Comparison of ENCODE assay signal across 9 cellular contexts in the genomic region with DNA sequence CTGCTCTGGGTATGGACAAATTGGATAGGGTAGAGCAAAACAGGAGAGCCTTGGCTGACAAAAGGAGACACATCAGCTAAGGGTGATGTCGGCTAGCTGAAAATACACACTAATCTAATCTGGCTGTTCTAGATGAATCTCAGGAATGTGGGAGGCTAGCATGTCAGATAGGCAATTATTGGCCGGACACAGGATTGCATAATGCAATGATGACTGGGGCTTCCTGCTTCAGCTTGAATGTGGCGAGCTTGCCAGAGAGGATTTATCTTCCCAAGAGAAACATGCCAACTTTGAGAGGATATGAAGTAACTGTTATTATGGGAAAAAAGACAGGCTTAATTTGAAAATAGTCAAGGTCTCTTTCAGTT.
DNase-seq lines count a peak whose midpoint lies in the region; ATAC-seq and TF ChIP-seq lines count a peak whose summit lies in the region.
"Had no signal": no experiment of that assay in that cellular context is flagged by ENCODE, and none has a peak within 500 bp of the region (broad histone marks: within the 10 kb centered on the region; RNA-seq: fewer than 3 reads in every experiment).

No MANE protein-coding gene starts in this region.

- H3K4me2 ChIP-seq in PC-3 (ENCODE audit: low read length), result peak overlapping the region; percentile 43

- no peaks in the 10 kb centered on the region for H3F3A ChIP-seq in PC-3 (ENCODE audit: low read length, unreplicated experiment)

- no peaks in the 10 kb centered on the region for H3K36me3 Mint-ChIP-seq in nephron (ENCODE audit: low read depth)
- no peaks in the 10 kb centered on the region for H3K36me3 Mint-ChIP-seq in activated T-helper 2 cell treated with anti-CD3 and anti-CD28 coated beads, Interferon-gamma antibody, Interleukin-2, Interleukin-4, amounts not matched to agents 10 μg/mL and 5 μg/mL and 100 μg/mL, durations not matched to agents 14 hours and 24 hours and 36 hours (ENCODE audit: low read depth)

- H3K4me3 ChIP-seq in PC-3 (ENCODE audit: low read length), result no peak overlapping the region
- no peak overlapping the region for H3K4me3 ChIP-seq in esophagus (ENCODE audit: low read depth in 1 of 2, low read length in 2 of 2)

- no peaks in the 10 kb centered on the region for H3K9me2 ChIP-seq in PC-3 (replicated peaks; ENCODE audit: low read length)

- no peaks in the 10 kb centered on the region for H4K20me1 ChIP-seq in PC-3 (ENCODE audit: low read length)

- H3K9me3 Mint-ChIP-seq in nephron, result peaks cover 2% of the 10 kb centered on the region
- no peaks in the 10 kb centered on the region for H3K9me3 Mint-ChIP-seq in activated T-helper 2 cell treated with anti-CD3 and anti-CD28 coated beads, Interferon-gamma antibody, Interleukin-2, Interleukin-4, amounts not matched to agents 10 μg/mL and 5 μg/mL and 100 μg/mL, durations not matched to agents 14 hours and 24 hours and 36 hours

- peaks cover 32% of the 10 kb centered on the region for H3K4me1 Mint-ChIP-seq in nephron
- H3K4me1 Mint-ChIP-seq in activated T-helper 2 cell treated with anti-CD3 and anti-CD28 coated beads, Interferon-gamma antibody, Interleukin-2, Interleukin-4, amounts not matched to agents 10 μg/mL and 5 μg/mL and 100 μg/mL, durations not matched to agents 14 hours and 24 hours and 36 hours (ENCODE audit: low read depth), result peaks cover 4% of the 10 kb centered on the region

- H3K36me3 ChIP-seq in PC-3 (ENCODE audit: low read depth, low read length), result no peaks in the 10 kb centered on the region
- no peaks in the 10 kb centered on the region for H3K36me3 ChIP-seq in esophagus (ENCODE audit: control insufficient read depth in 2 of 2, insufficient read depth in 2 of 2, low read length in 1 of 2)

- H3K27ac Mint-ChIP-seq in nephron, result peak overlapping the region; percentile 84 to 95 (median 92)
- H3K27ac Mint-ChIP-seq in activated T-helper 2 cell treated with anti-CD3 and anti-CD28 coated beads, Interferon-gamma antibody, Interleukin-2, Interleukin-4, amounts not matched to agents 10 μg/mL and 5 μg/mL and 100 μg/mL, durations not matched to agents 14 hours and 24 hours and 36 hours, result no peak overlapping the region

- POLR2A ChIA-PET in PC-3 (lab: Charles Lee; ENCODE audit: unreplicated experiment), result no interaction called here

- intact Hi-C loops in PC-3 (cut with micrococcal nuclease), result no loop called here
- intact Hi-C loops in activated T-helper 2 cell treated with anti-CD3 and anti-CD28 coated beads, Interferon-gamma antibody, Interleukin-2, Interleukin-4, amounts not matched to agents 10 μg/mL and 5 μg/mL and 100 μg/mL, durations not matched to agents 14 hours and 24 hours and 36 hours (cut with micrococcal nuclease), result no loop called here

- peak overlapping the region; percentile 22; the same call in 1 of the 2 replicates for H2AFZ ChIP-seq in PC-3 (ENCODE audit: low read length)

- H3K9me3 ChIP-seq in PC-3 (ENCODE audit: low read length), result no peaks in the 10 kb centered on the region
- no peaks in the 10 kb centered on the region for H3K9me3 ChIP-seq in esophagus (ENCODE audit: control insufficient read depth in 2 of 2, insufficient read depth in 1 of 2, low read depth in 1 of 2, low read length in 1 of 2)

- H3K4me1 ChIP-seq in PC-3 (ENCODE audit: insufficient read depth, low read length) (peaks cover 29% of the 10 kb centered on the region), esophagus (ENCODE audit: control insufficient read depth in 2 of 2, insufficient read depth in 2 of 2, low read length in 1 of 2) (no peaks in the 10 kb centered on the region)

- no peak overlapping the region for H3K4me3 Mint-ChIP-seq in nephron
- no peak overlapping the region for H3K4me3 Mint-ChIP-seq in activated T-helper 2 cell treated with anti-CD3 and anti-CD28 coated beads, Interferon-gamma antibody, Interleukin-2, Interleukin-4, amounts not matched to agents 10 μg/mL and 5 μg/mL and 100 μg/mL, durations not matched to agents 14 hours and 24 hours and 36 hours (ENCODE audit: low read depth)

- peaks cover 4% of the 10 kb centered on the region for H3K27me3 Mint-ChIP-seq in nephron (ENCODE audit: low read depth)
- peaks cover 17% of the 10 kb centered on the region for H3K27me3 Mint-ChIP-seq in activated T-helper 2 cell treated with anti-CD3 and anti-CD28 coated beads, Interferon-gamma antibody, Interleukin-2, Interleukin-4, amounts not matched to agents 10 μg/mL and 5 μg/mL and 100 μg/mL, durations not matched to agents 14 hours and 24 hours and 36 hours (ENCODE audit: low read depth)

- H3K79me2 ChIP-seq in PC-3 (ENCODE audit: low read length), result no peaks in the 10 kb centered on the region

- DNase-seq in AG09319 (ENCODE audit: extremely low read depth, low read depth) (peak; percentile 94), PC-3 (peak; percentile 91), NCI-H2196 treated with DMSO at 0.1 percent for 48 hours (lab: John Stamatoyannopoulos, UW; ENCODE audit: unreplicated experiment) (no peak)
- DNase-seq in activated T-helper 2 cell treated with anti-CD3 and anti-CD28 coated beads, Interferon-gamma antibody, Interleukin-2, Interleukin-4, amounts not matched to agents 10 μg/mL and 5 μg/mL and 100 μg/mL, durations not matched to agents 14 hours and 24 hours and 36 hours (ENCODE audit: low spot score), result no peak
- DNase-seq: DND-41 had no signal

- no peaks in the 10 kb centered on the region for H3K27me3 ChIP-seq in PC-3 (ENCODE audit: low read length)
- H3K27me3 ChIP-seq in esophagus (ENCODE audit: control insufficient read depth in 1 of 2, insufficient read depth in 2 of 2, low read length in 2 of 2), result no peaks in the 10 kb centered on the region

- no TSS peak for BruUV-seq in PC-3 (replicated peaks; lab: Mats Ljungman, UMichigan)

- peak overlapping the region; percentile 41 for H3K27ac ChIP-seq in PC-3 (ENCODE audit: low read length)
- peak overlapping the region; percentile 37 to 38 for H3K27ac ChIP-seq in esophagus (ENCODE audit: low read depth in 2 of 2, low read length in 1 of 2)

- TF ChIP-seq CTCF in AG09319 (IDR thresholded peaks at IDR 0.05; ENCODE audit: low read depth, low read length), result no peak
- TF ChIP-seq CTCF in PC-3 (conservative IDR thresholded peaks at IDR 0.05; ENCODE audit: low read depth, low read length), result no peak
- TF ChIP-seq CTCF in nephron (IDR thresholded peaks at IDR 0.05; ENCODE audit: unreplicated experiment in 3 of 3), result no peak

- WGBS in esophagus, 2 donors, result 8 to 23% methylated on average over 3 of the region's 3 CpGs

- peak; percentile 80 for ATAC-seq in PC-3
- no peak for ATAC-seq in HG03045 (IDR thresholded peaks at IDR 0.05; ENCODE audit: unreplicated experiment)
- ATAC-seq in GM19351 (IDR thresholded peaks at IDR 0.05; ENCODE audit: unreplicated experiment), result no peak

- H3K9ac ChIP-seq in PC-3 (ENCODE audit: low read length), result no peak overlapping the region

- CTCF ChIA-PET in PC-3 (lab: Charles Lee), result no interaction called here

Comparison
In these comparisons a context has a peak if more than half of its experiments do, and no peak if none do; other contexts are left out.
1. DNase-seq: peak in AG09319 (single experiment) and PC-3 (single experiment); none in NCI-H2196 treated with DMSO at 0.1 percent for 48 hours (single experiment) and activated T-helper 2 cell treated with anti-CD3 and anti-CD28 coated beads, Interferon-gamma antibody, Interleukin-2, Interleukin-4, amounts not matched to agents 10 μg/mL and 5 μg/mL and 100 μg/mL, durations not matched to agents 14 hours and 24 hours and 36 hours (single experiment).